Comparison of ENCODE assay signal across 14 cellular contexts in the genomic region with DNA sequence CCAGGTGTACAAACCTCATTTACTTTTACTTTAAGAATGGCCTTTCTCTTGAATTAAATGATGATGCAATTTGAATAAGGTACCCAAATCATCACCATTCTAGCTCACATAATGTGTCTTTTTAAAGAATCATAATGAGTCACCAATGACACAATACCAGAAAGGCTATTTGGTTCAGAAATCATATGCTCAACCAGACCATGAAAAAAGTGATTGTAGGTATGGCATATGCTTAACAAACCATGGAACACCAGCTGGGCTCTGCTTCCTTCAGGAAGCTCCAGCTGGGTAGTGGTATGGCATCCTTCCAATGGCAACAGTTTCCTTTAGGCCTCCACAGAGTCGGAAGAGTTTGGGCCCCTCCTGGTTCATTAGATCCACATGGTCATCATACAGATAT.
DNase-seq lines count a peak whose midpoint lies in the region; ATAC-seq, FAIRE-seq and TF ChIP-seq lines count a peak whose summit lies in the region.
"Had no signal": no experiment of that assay in that cellular context is flagged by ENCODE, and none has a peak within 500 bp of the region (broad histone marks: within the 10 kb centered on the region; RNA-seq: fewer than 3 reads in every experiment).

No MANE protein-coding gene starts in this region.

- H3K27me3 ChIP-seq in HepG2 (ENCODE audit: control insufficient read depth in 1 of 2, insufficient read depth in 2 of 2, low read length in 2 of 2), result no peaks in the 10 kb centered on the region; a peak in 1 of 5 replicates
- H3K27me3 ChIP-seq in right lobe of liver, result no peaks in the 10 kb centered on the region
- H3K27me3 ChIP-seq in brain microvascular endothelial cell (replicated peaks), result no peaks in the 10 kb centered on the region
- no peaks in the 10 kb centered on the region for H3K27me3 ChIP-seq in neuronal stem cell (ENCODE audit: control insufficient read depth in 3 of 3, insufficient read depth in 3 of 3, low read depth in 1 of 3, low read length in 3 of 3)
- H3K27me3 ChIP-seq: heart right ventricle had no signal

- H2AFZ ChIP-seq in HepG2 (ENCODE audit: low read length), result no peak overlapping the region
- no peak overlapping the region for H2AFZ ChIP-seq in neuronal stem cell (ENCODE audit: low read length)

- H3K4me1 ChIP-seq in HepG2 (ENCODE audit: insufficient read depth, low read length), result peaks cover 5% of the 10 kb centered on the region; the same call in 1 of the 2 replicates
- H3K4me1 ChIP-seq in right lobe of liver, result no peaks in the 10 kb centered on the region
- H3K4me1 ChIP-seq in neuronal stem cell (ENCODE audit: control insufficient read depth in 2 of 2, insufficient read depth in 1 of 2, low read depth in 1 of 2, low read length in 2 of 2), result no peaks in the 10 kb centered on the region

- in situ Hi-C loops in HepG2 (cut with HindIII; ENCODE audit: extremely low pct_ligation_motif_present, low pct_unique_long_range_greater_than_20kb), result no loop called here
- in situ Hi-C loops in brain microvascular endothelial cell (cut with HindIII; ENCODE audit: low pct_ligation_motif_present, low sequenced_read_pairs), result no loop called here

- ATAC-seq in HepG2 (no peak), right lobe of liver (no peak)
- ATAC-seq in activated T-helper 17 cell treated with anti-CD3 and anti-CD28 coated beads, Interleukin-2, amount 50 U/mL, for 72 hours (replicated peaks), result no peak
- ATAC-seq: heart right ventricle had no signal

- peaks cover 3% of the 10 kb centered on the region for H3K27me3 Mint-ChIP-seq in activated T-helper 17 cell treated with anti-CD3 and anti-CD28 coated beads, Interleukin-2, amount 50 U/mL, for 72 hours
- H3K27me3 Mint-ChIP-seq: dendritic cell treated with granulocyte-macrophage colony-stimulating factor and Interleukin-4, amounts not matched to agents 40 ng/mL and 50 ng/mL, for 4 days had no signal

- no peaks in the 10 kb centered on the region for H3K79me1 ChIP-seq in neuronal stem cell (ENCODE audit: low read depth, low read length)

- no peaks in the 10 kb centered on the region for H3K9me3 ChIP-seq in HepG2 (ENCODE audit: low read length)
- H3K9me3 ChIP-seq in right lobe of liver, result no peaks in the 10 kb centered on the region
- no peaks in the 10 kb centered on the region for H3K9me3 ChIP-seq in neuronal stem cell (replicated peaks in 1 of 2; ENCODE audit: control insufficient read depth in 2 of 2, insufficient read depth in 1 of 2, low read depth in 1 of 2, low read length in 2 of 2)
- H3K9me3 ChIP-seq: heart right ventricle had no signal

- H3K27ac Mint-ChIP-seq in activated T-helper 17 cell treated with anti-CD3 and anti-CD28 coated beads, Interleukin-2, amount 50 U/mL, for 72 hours, result no peak overlapping the region
- H3K27ac Mint-ChIP-seq: dendritic cell treated with granulocyte-macrophage colony-stimulating factor and Interleukin-4, amounts not matched to agents 40 ng/mL and 50 ng/mL, for 4 days had no signal

- DNase-seq in HepG2 (ENCODE audit: low spot score) (no peak), right lobe of liver (no peak), HS-27A (ENCODE audit: low read depth) (peak; percentile 15), brain microvascular endothelial cell (peak; percentile 48), NCI-H187 (lab: John Stamatoyannopoulos, UW) (no peak), D721Med (ENCODE audit: insufficient read length, low spot score) (no peak), neuronal stem cell (ENCODE audit: low spot score) (no peak)
- DNase-seq: activated T-cell treated with anti-CD3 and anti-CD28 coated beads, Interleukin-2, amount 50 U/mL, for 48 hours; heart right ventricle; stimulated activated CD8-positive, alpha-beta memory T cell treated with anti-CD3 and anti-CD28 coated beads, Interleukin-4, amount 100 ng/mL, for 48 hours had no signal

- no peak overlapping the region for H4K91ac ChIP-seq in neuronal stem cell (ENCODE audit: low read depth, low read length, poor library complexity)

- H3K4me3 ChIP-seq in HepG2 (replicated peaks in 1 of 3; ENCODE audit: insufficient read depth in 1 of 3, low read depth in 2 of 3, low read length in 3 of 3) (no peak overlapping the region), right lobe of liver (no peak overlapping the region), brain microvascular endothelial cell (ENCODE audit: low read depth, low read length) (no peak overlapping the region), neuronal stem cell (ENCODE audit: low read length in 2 of 2) (no peak overlapping the region)
- H3K4me3 ChIP-seq: heart right ventricle, skin epidermis had no signal

- no TSS peak for BruUV-seq in HepG2 (replicated peaks; lab: Mats Ljungman, UMichigan)

- H3K9ac ChIP-seq in HepG2 (ENCODE audit: insufficient read depth, low read depth, low read length), result no peak overlapping the region
- no peak overlapping the region for H3K9ac ChIP-seq in neuronal stem cell (ENCODE audit: low read depth, low read length, poor library complexity)

- POLR2A ChIA-PET in HepG2 (lab: Yijun Ruan, JAX), result no interaction called here

- no peaks in the 10 kb centered on the region for H3K4me1 Mint-ChIP-seq in activated T-helper 17 cell treated with anti-CD3 and anti-CD28 coated beads, Interleukin-2, amount 50 U/mL, for 72 hours

- WGBS in HepG2 (ENCODE audit: low lambda C conversion rate), result 100% methylated on average over 1 of the region's 1 CpG
- WGBS in right lobe of liver (ENCODE audit: insufficient coverage, low coverage, low lambda C conversion rate, missing lambda C conversion rate), result no CpG with 5 or more reads among the region's 1 CpG
- WGBS in neuronal stem cell (ENCODE audit: extremely low coverage in 2 of 2, insufficient read length in 2 of 2, insufficient replicate concordance in 1 of 2), 2 donors, result no CpG with 5 or more reads among the region's 1 CpG

- intact Hi-C loops in HepG2 (cut with micrococcal nuclease; ENCODE audit: unreplicated experiment), result no loop called here
- intact Hi-C loops in right lobe of liver (cut with DNase I), result no loop called here

- H2BK15ac ChIP-seq in neuronal stem cell (ENCODE audit: low read length), result no peak overlapping the region

- CTCF ChIA-PET in HepG2 (lab: Yijun Ruan, JAX; ENCODE audit: low intra/inter-chr PET ratio, low total read pairs), result no interaction called here

- H4K8ac ChIP-seq in neuronal stem cell (ENCODE audit: low read depth, low read length), result no peak overlapping the region

- H3K23ac ChIP-seq in neuronal stem cell (ENCODE audit: low read depth, low read length, poor library complexity), result no peak overlapping the region

- H3K79me2 ChIP-seq in HepG2 (ENCODE audit: insufficient read depth, low read length), result no peaks in the 10 kb centered on the region

- H3K9me3 Mint-ChIP-seq in activated T-helper 17 cell treated with anti-CD3 and anti-CD28 coated beads, Interleukin-2, amount 50 U/mL, for 72 hours, result no peaks in the 10 kb centered on the region

- H3K36me3 ChIP-seq in HepG2 (replicated peaks in 1 of 2; ENCODE audit: control insufficient read depth in 1 of 2, insufficient read depth in 2 of 2, low read length in 2 of 2) (no peaks in the 10 kb centered on the region), right lobe of liver (no peaks in the 10 kb centered on the region), brain microvascular endothelial cell (replicated peaks) (no peaks in the 10 kb centered on the region), neuronal stem cell (replicated peaks in 1 of 2; ENCODE audit: control insufficient read depth in 2 of 2, insufficient read depth in 2 of 2, low read length in 2 of 2) (no peaks in the 10 kb centered on the region)
- H3K36me3 ChIP-seq: heart right ventricle had no signal

- TF ChIP-seq POLR2A in HepG2 (IDR thresholded peaks at IDR 0.05; ENCODE audit: insufficient read depth in 1 of 2, low read depth in 2 of 2, low read length in 2 of 2) (no peak), right lobe of liver (IDR thresholded peaks at IDR 0.05) (no peak)

- no peak overlapping the region for H3K4me3 Mint-ChIP-seq in activated T-helper 17 cell treated with anti-CD3 and anti-CD28 coated beads, Interleukin-2, amount 50 U/mL, for 72 hours
- H3K4me3 Mint-ChIP-seq: dendritic cell treated with granulocyte-macrophage colony-stimulating factor and Interleukin-4, amounts not matched to agents 40 ng/mL and 50 ng/mL, for 4 days had no signal

- FAIRE-seq in HepG2 (lab: Jason Lieb, UNC), result no peak
- no peak for FAIRE-seq in D721Med (lab: Jason Lieb, UNC)

- no peaks in the 10 kb centered on the region for H3K36me3 Mint-ChIP-seq in activated T-helper 17 cell treated with anti-CD3 and anti-CD28 coated beads, Interleukin-2, amount 50 U/mL, for 72 hours (ENCODE audit: low read depth)

- no peak overlapping the region for H2BK12ac ChIP-seq in neuronal stem cell (ENCODE audit: low read length)

- no peak overlapping the region for H3K14ac ChIP-seq in neuronal stem cell (ENCODE audit: low read length)

- H3K4ac ChIP-seq in neuronal stem cell (ENCODE audit: low read length), result no peak overlapping the region

- no peak for TF ChIP-seq RAD21 in HepG2 (CRISPR knock-in tag; IDR thresholded peaks at IDR 0.05)

- no peaks in the 10 kb centered on the region for H4K20me1 ChIP-seq in HepG2 (ENCODE audit: insufficient read depth, low read length)

- no peak overlapping the region for H2AK5ac ChIP-seq in neuronal stem cell (ENCODE audit: low read depth, low read length)

- TF ChIP-seq CTCF in HepG2 (CRISPR knock-in tag; IDR thresholded peaks at IDR 0.05), result no peak
- no peak for TF ChIP-seq CTCF in right lobe of liver (IDR thresholded peaks at IDR 0.05)
- no peak for TF ChIP-seq CTCF in brain microvascular endothelial cell (IDR thresholded peaks at IDR 0.05; ENCODE audit: low read depth, low read length, missing control alignments)
- TF ChIP-seq CTCF in D721Med (IDR thresholded peaks at IDR 0.05; ENCODE audit: insufficient read depth, missing control alignments), result no peak

- TF ChIP-seq EP300 in HepG2 (IDR thresholded peaks at IDR 0.05; ENCODE audit: low read depth in 2 of 2, low read length in 2 of 2), result no peak
- no peak for TF ChIP-seq EP300 in HepG2 (CRISPR knock-in tag; IDR thresholded peaks at IDR 0.05; ENCODE audit: borderline replicate concordance)

- H3K27ac ChIP-seq in HepG2 (ENCODE audit: extremely low read length, insufficient read depth, low read length), result no peak overlapping the region
- H3K27ac ChIP-seq in right lobe of liver, result no peak overlapping the region
- H3K27ac ChIP-seq in brain microvascular endothelial cell, result no peak overlapping the region
- no peak overlapping the region for H3K27ac ChIP-seq in neuronal stem cell (replicated peaks; ENCODE audit: low read length)
- H3K27ac ChIP-seq: heart right ventricle, skin epidermis, VCaP had no signal

- no peak overlapping the region for H2BK120ac ChIP-seq in neuronal stem cell (ENCODE audit: low read depth, low read length)

- H3K4me2 ChIP-seq in HepG2 (ENCODE audit: low read depth, low read length) (no peak overlapping the region), neuronal stem cell (ENCODE audit: insufficient read depth, low read length, poor library complexity, severe bottlenecking) (no peak overlapping the region)

- H3K18ac ChIP-seq in neuronal stem cell (ENCODE audit: low read length), result no peak overlapping the region

- H2BK5ac ChIP-seq in neuronal stem cell (ENCODE audit: low read length), result no peak overlapping the region

TF ChIP-seq in HepG2, 621 proteins besides CTCF, POLR2A, EP300 and RAD21 (continues in another document):
- TF ChIP-seq ZNF720 (CRISPR knock-in tag; IDR thresholded peaks at IDR 0.05) (no peak), GABPB1 (CRISPR knock-in tag; IDR thresholded peaks at IDR 0.05) (no peak)

Comparison
In these comparisons a context has a peak if more than half of its experiments do, and no peak if none do; other contexts are left out.
1. DNase-seq: peak in HS-27A (single experiment) and brain microvascular endothelial cell (single experiment); none in HepG2 (single experiment), right lobe of liver (0 of 3), NCI-H187 (0 of 2), D721Med (single experiment) and neuronal stem cell (single experiment).